ENCODE assay signal across 7 cellular contexts in genomic region chr13:50661881-50662280, GRCh38.
DNase-seq lines count a peak whose midpoint lies in the region; ATAC-seq, FAIRE-seq and TF ChIP-seq lines count a peak whose summit lies in the region.
"Not testable (repeated sequence)": the region's sequence is repeated elsewhere in the genome, so short reads cannot be mapped to it uniquely, and the experiment has no call there.

No MANE protein-coding gene starts in this region.

- not testable (repeated sequence) for H3K9ac ChIP-seq in K562 (ENCODE audit: insufficient read depth in 1 of 2, low read depth in 2 of 2, low read length in 2 of 2); trophoblast cell (ENCODE audit: low read length)

- not testable (repeated sequence) for H2BK120ac ChIP-seq in trophoblast cell (ENCODE audit: insufficient read depth, low read length, poor library complexity)

- not testable (repeated sequence) for H3K9me3 ChIP-seq in PC-9 (ENCODE audit: insufficient read depth, low read depth); K562 (replicated peaks; ENCODE audit: control insufficient read depth, insufficient read depth, low read depth, low read length); esophagus muscularis mucosa; trophoblast cell (ENCODE audit: insufficient read depth, low read depth, low read length)

- H3K4ac ChIP-seq in trophoblast cell (ENCODE audit: low read depth, low read length), result not testable (repeated sequence)

- H3K27ac ChIP-seq in PC-9; K562 (ENCODE audit: extremely low read depth, low read depth, low read length); esophagus muscularis mucosa (replicated peaks in 1 of 4); trophoblast cell (ENCODE audit: low read depth, low read length): not testable (repeated sequence)

- intact Hi-C loops in PC-9 (cut with micrococcal nuclease; ENCODE audit: unreplicated experiment); K562 (cut with micrococcal nuclease); esophagus muscularis mucosa (cut with DNase I): not testable (repeated sequence)

- H3K14ac ChIP-seq in trophoblast cell (ENCODE audit: low read length), result not testable (repeated sequence)

- not testable (repeated sequence) for H3K4me2 ChIP-seq in PC-9; K562 (ENCODE audit: insufficient read depth, low read length); trophoblast cell (ENCODE audit: low read length)

- not testable (repeated sequence) for H3K4me1 ChIP-seq in PC-9 (replicated peaks; ENCODE audit: insufficient read depth); K562 (replicated peaks in 1 of 2; ENCODE audit: control insufficient read depth in 2 of 2, insufficient read depth in 2 of 2, low read length in 2 of 2); esophagus muscularis mucosa; trophoblast cell (ENCODE audit: control insufficient read depth in 1 of 2, insufficient read depth in 2 of 2, low read length in 2 of 2)

- not testable (repeated sequence) for H3K18ac ChIP-seq in trophoblast cell (ENCODE audit: low read length)

- CTCF ChIA-PET in PC-9 (lab: Charles Lee); K562 (lab: Yijun Ruan, JAX; ENCODE audit: low intra/inter-chr PET ratio): not testable (repeated sequence)

- H4K20me1 ChIP-seq in PC-9 (ENCODE audit: insufficient read depth); K562 (replicated peaks; ENCODE audit: control insufficient read depth, insufficient read depth, low read length): not testable (repeated sequence)

- H3K23ac ChIP-seq in trophoblast cell (ENCODE audit: low read length), result not testable (repeated sequence)

- ATAC-seq in K562, result not testable (repeated sequence)

- not testable (repeated sequence) for H3K36me3 ChIP-seq in PC-9 (ENCODE audit: low read depth); K562 (ENCODE audit: control insufficient read depth, insufficient read depth, low read length); esophagus muscularis mucosa; trophoblast cell (ENCODE audit: control insufficient read depth in 1 of 2, insufficient read depth in 2 of 2, low read length in 2 of 2)

- not testable (repeated sequence) for H3K4me3 ChIP-seq in PC-9; K562; esophagus muscularis mucosa; trophoblast cell (ENCODE audit: low read depth, low read length)

- not testable (repeated sequence) for H2BK5ac ChIP-seq in trophoblast cell (ENCODE audit: low read depth, low read length, poor library complexity)

- POLR2A ChIA-PET in PC-9 (lab: Charles Lee; ENCODE audit: unreplicated experiment) (interaction anchor here (0.5 to 0.7 kb wide), 2 partner anchors 88 to 1848 kb away, joined by 4 to 16 read pairs; no protein-coding TSS in a partner anchor), K562 (lab: Yijun Ruan, JAX) (interaction anchor here (1.0 to 1.3 kb wide), 2 partner anchors 11 to 33 kb away, joined by 3 to 4 read pairs; no protein-coding TSS in a partner anchor)

- not testable (repeated sequence) for FAIRE-seq in K562 (lab: Jason Lieb, UNC)

- 38% methylated on average over 4 of the region's 5 CpGs for WGBS in K562 (ENCODE audit: insufficient coverage, low coverage, missing lambda C conversion rate)
- 99% methylated on average over 5 of the region's 5 CpGs for WGBS in esophagus muscularis mucosa
- no CpG with 5 or more reads among the region's 5 CpGs for WGBS in trophoblast cell (ENCODE audit: extremely low coverage, insufficient coverage, insufficient read length)

- not testable (repeated sequence) for H4K8ac ChIP-seq in trophoblast cell (ENCODE audit: low read depth, low read length)

- not testable (repeated sequence) for TF ChIP-seq CTCF in PC-9 (conservative IDR thresholded peaks at IDR 0.05); K562 (IDR thresholded peaks at IDR 0.05 in 2 of 3, conservative IDR thresholded peaks at IDR 0.05 in 1 of 3; ENCODE audit: insufficient read depth in 2 of 3, low read depth in 1 of 3, low read length in 3 of 3); esophagus muscularis mucosa (IDR thresholded peaks at IDR 0.05)

- not testable (repeated sequence) for BruUV-seq in PC-9 (replicated peaks; lab: Mats Ljungman, UMichigan); K562 (replicated peaks; lab: Mats Ljungman, UMichigan)

- H3K9me1 ChIP-seq in K562 (ENCODE audit: control insufficient read depth, insufficient read depth, low read length), result not testable (repeated sequence)

- in situ Hi-C loops in K562 (cut with MboI), result not testable (repeated sequence)

- peak; percentile 30 for DNase-seq in NCI-H2171 treated with DMSO at 0.1 percent for 48 hours (lab: John Stamatoyannopoulos, UW)
- DNase-seq in NCI-H82 (lab: John Stamatoyannopoulos, UW), result peak; percentile 84
- peak; percentile 67 for DNase-seq in NCI-H82 treated with DMSO at 0.1 percent for 48 hours (lab: John Stamatoyannopoulos, UW; ENCODE audit: unreplicated experiment)
- not testable (repeated sequence) for DNase-seq in PC-9; K562 (ENCODE audit: extremely low read depth in 1 of 4, low spot score in 3 of 4)
- peak; percentile 24 for DNase-seq in esophagus muscularis mucosa (ENCODE audit: extremely low spot score)
- DNase-seq in trophoblast cell, result peak; percentile 53 to 68

- H2AK5ac ChIP-seq in trophoblast cell (ENCODE audit: low read length), result not testable (repeated sequence)

- TF ChIP-seq RAD21 in K562 (CRISPR knock-in tag; conservative IDR thresholded peaks at IDR 0.05 in 1 of 2, IDR thresholded peaks at IDR 0.05 in 1 of 2), result not testable (repeated sequence)

- not testable (repeated sequence) for TF ChIP-seq EP300 in K562 (IDR thresholded peaks at IDR 0.05; ENCODE audit: low read length); esophagus muscularis mucosa (IDR thresholded peaks at IDR 0.05)

- H4K91ac ChIP-seq in trophoblast cell (ENCODE audit: low read depth, low read length), result not testable (repeated sequence)

- H2AFZ ChIP-seq in PC-9, result 0 out of 2 replicates have a peak overlapping the region, but pooled peaks have one; percentile 22
- not testable (repeated sequence) for H2AFZ ChIP-seq in K562 (ENCODE audit: low read depth, low read length); trophoblast cell (ENCODE audit: insufficient read depth, low read length, poor library complexity)

- H3F3A ChIP-seq in PC-9 (ENCODE audit: insufficient read depth, low read depth), result not testable (repeated sequence)

- H4K12ac ChIP-seq in trophoblast cell (ENCODE audit: low read depth, low read length), result not testable (repeated sequence)

- H3K9me2 ChIP-seq in PC-9 (ENCODE audit: insufficient read depth), result not testable (repeated sequence)

- TF ChIP-seq POLR2A in K562 (conservative IDR thresholded peaks at IDR 0.05); esophagus muscularis mucosa (IDR thresholded peaks at IDR 0.05; ENCODE audit: low read depth): not testable (repeated sequence)

- H3K79me2 ChIP-seq in PC-9 (ENCODE audit: low read depth); K562 (ENCODE audit: control insufficient read depth, insufficient read depth, low read length); trophoblast cell (ENCODE audit: control insufficient read depth, insufficient read depth, low read length, poor library complexity): not testable (repeated sequence)

- H2BK12ac ChIP-seq in trophoblast cell (ENCODE audit: low read length), result not testable (repeated sequence)

- not testable (repeated sequence) for H3K79me1 ChIP-seq in trophoblast cell (ENCODE audit: low read length)

- not testable (repeated sequence) for H3K27me3 ChIP-seq in PC-9 (ENCODE audit: insufficient read depth, low read depth); K562 (ENCODE audit: control insufficient read depth in 2 of 2, insufficient read depth in 2 of 2, low read length in 2 of 2); esophagus muscularis mucosa; trophoblast cell (ENCODE audit: insufficient read depth, low read length)

TF ChIP-seq in K562, 482 proteins besides CTCF, POLR2A, EP300 and RAD21:
- TF ChIP-seq CBFA2T3 (IDR thresholded peaks at IDR 0.05) (peak; percentile 23; the same call in 1 of the 2 replicates), CBFA2T2 (conservative IDR thresholded peaks at IDR 0.05) (0 out of 2 replicates have a peak, but pooled peaks have one; percentile 11)
